8 cellular contexts compared by ENCODE assay signal in genomic region chr17:46286764-46287221, GRCh38. TPM values are rescaled to one million over a fixed set of nuclear protein-coding genes. Genes with fewer than 3 reads are reported as not detected.
DNase-seq lines count a peak whose midpoint lies in the region; TF ChIP-seq lines count a peak whose summit lies in the region.
"Not testable (repeated sequence)": the region's sequence is repeated elsewhere in the genome, so short reads cannot be mapped to it uniquely, and the experiment has no call there.

No MANE protein-coding gene starts in this region.

- H3K4me1 Mint-ChIP-seq in activated CD4-positive, alpha-beta T cell treated with anti-CD3 and anti-CD28 coated beads, Interleukin-2, amount 10 ng/mL, durations not matched to agents 7 days and 5 days = peaks cover 16% of the 10 kb centered on the region

- not testable (repeated sequence) for H3K9me3 Mint-ChIP-seq in activated CD4-positive, alpha-beta T cell treated with anti-CD3 and anti-CD28 coated beads, Interleukin-2, amount 10 ng/mL, durations not matched to agents 7 days and 5 days

- peak overlapping the region; percentile 14 for H3K27ac Mint-ChIP-seq in activated CD4-positive, alpha-beta T cell treated with anti-CD3 and anti-CD28 coated beads, Interleukin-2, amount 10 ng/mL, durations not matched to agents 7 days and 5 days

- TF ChIP-seq CTCF in 22Rv1 (IDR thresholded peaks at IDR 0.05) = peak; percentile 95
- peak; percentile 89 for TF ChIP-seq CTCF in GM10266 (IDR thresholded peaks at IDR 0.05; ENCODE audit: control insufficient read depth, insufficient read depth, low read depth, missing control alignments)
- peak; percentile 33 for TF ChIP-seq CTCF in coronary artery (IDR thresholded peaks at IDR 0.05)
- TF ChIP-seq CTCF in retinal pigment epithelial cell (conservative IDR thresholded peaks at IDR 0.05; ENCODE audit: low read depth, low read length) = peak; percentile 65

- H3K27me3 Mint-ChIP-seq in activated CD4-positive, alpha-beta T cell treated with anti-CD3 and anti-CD28 coated beads, Interleukin-2, amount 10 ng/mL, durations not matched to agents 7 days and 5 days = not testable (repeated sequence)

- DNase-seq in GM10266 (ENCODE audit: extremely low spot score) (peak; percentile 62), NCI-H1048 (lab: John Stamatoyannopoulos, UW) (peak; percentile 54), OCI-M2 (lab: John Stamatoyannopoulos, UW; ENCODE audit: unreplicated experiment) (peak; percentile 72), iris pigment epithelial cell (ENCODE audit: low read depth) (peak; percentile 47)
- DNase-seq in activated CD4-positive, alpha-beta T cell treated with anti-CD3 and anti-CD28 coated beads, Interleukin-2, amount 10 ng/mL, durations not matched to agents 7 days and 5 days = peak; percentile 80
- DNase-seq in coronary artery (ENCODE audit: low spot score); retinal pigment epithelial cell (ENCODE audit: low read depth): not testable (repeated sequence)

- H3K36me3 Mint-ChIP-seq in activated CD4-positive, alpha-beta T cell treated with anti-CD3 and anti-CD28 coated beads, Interleukin-2, amount 10 ng/mL, durations not matched to agents 7 days and 5 days (ENCODE audit: low read depth) = not testable (repeated sequence)

- not testable (repeated sequence) for H3K4me3 Mint-ChIP-seq in activated CD4-positive, alpha-beta T cell treated with anti-CD3 and anti-CD28 coated beads, Interleukin-2, amount 10 ng/mL, durations not matched to agents 7 days and 5 days

- H3K27ac ChIP-seq in 22Rv1, coronary artery: not testable (repeated sequence)

- CTCF ChIA-PET in activated CD4-positive, alpha-beta T cell treated with anti-CD3 and anti-CD28 coated beads, Interleukin-2, amount 10 ng/mL, durations not matched to agents 7 days and 5 days (lab: Charles Lee) = interaction anchor here (0.7 to 1.1 kb wide), 2 partner anchors 88 to 93 kb away, joined by 3 read pairs; partner anchors contain the start of gene KANSL1

- H3K4me3 ChIP-seq in coronary artery = peak overlapping the region; percentile 10
- H3K4me3 ChIP-seq in retinal pigment epithelial cell (ENCODE audit: low read length) = not testable (repeated sequence)

- POLR2A ChIA-PET in activated CD4-positive, alpha-beta T cell treated with anti-CD3 and anti-CD28 coated beads, Interleukin-2, amount 10 ng/mL, durations not matched to agents 7 days and 5 days (lab: Charles Lee) = not testable (repeated sequence)

RNA-seq across cellular contexts. Expression of gene LRRC37A, which starts 8.1 kb away (rescaled TPM):
- total RNA-seq in activated CD4-positive, alpha-beta T cell treated with anti-CD3 and anti-CD28 coated beads, Interleukin-2, amount 10 ng/mL, durations not matched to agents 7 days and 5 days = 1 to 10 TPM; 1.5 to 2.1 TPM

Comparison
In these comparisons a context has a peak if more than half of its experiments do, and no peak if none do; other contexts are left out.
1. CTCF ChIP-seq: peak in every context shown above with its lines; median percentile 95 in 22Rv1; 89 in GM10266; 65 in retinal pigment epithelial cell; 33 in coronary artery.